In the genomic region with DNA sequence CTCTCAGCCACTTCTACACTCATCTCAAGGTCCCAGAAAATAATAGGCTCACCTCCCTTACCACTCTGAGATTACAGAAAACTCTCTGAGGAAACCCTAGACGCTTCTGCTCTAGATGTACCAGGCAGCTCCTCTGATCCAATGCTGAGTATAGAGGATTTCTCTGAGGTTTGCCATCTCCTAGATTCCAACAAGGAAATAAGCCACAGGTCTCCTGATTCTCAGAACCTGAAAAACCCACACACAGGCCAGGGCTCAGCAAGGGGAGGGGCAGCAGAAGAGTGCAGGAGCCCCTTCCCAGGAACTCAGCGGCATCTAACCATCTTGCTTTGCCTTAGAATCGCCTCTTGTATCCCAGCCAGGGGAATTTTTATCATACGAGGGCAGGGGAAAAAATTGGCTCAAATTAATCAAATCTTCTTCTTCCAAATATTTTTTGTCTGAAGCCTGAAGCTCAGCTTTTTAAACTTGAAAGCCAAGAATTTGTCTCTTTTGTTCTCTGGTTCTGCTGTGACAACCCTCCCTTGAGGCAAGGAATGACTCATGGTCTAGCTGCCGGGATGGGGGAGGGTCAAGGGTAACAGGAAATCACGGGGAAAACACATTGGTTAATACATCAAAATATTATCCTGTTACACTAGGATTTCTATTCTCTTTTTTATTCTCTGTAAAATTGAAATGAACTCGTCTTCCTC, we compare ENCODE assay signal across 8 cellular contexts. TPM values are rescaled to one million over a fixed set of nuclear protein-coding genes. Genes with fewer than 3 reads are reported as not detected.
A peak's percentile ranks its signal among the peaks of the same experiment; 100 is the strongest.
DNase-seq lines count a peak whose midpoint lies in the region; ATAC-seq and TF ChIP-seq lines count a peak whose summit lies in the region.

No MANE protein-coding gene starts in this region.

- TF ChIP-seq CTCF in AG09319 (IDR thresholded peaks at IDR 0.05; ENCODE audit: low read depth, low read length), result no peak
- no peak for TF ChIP-seq CTCF in ascending aorta (IDR thresholded peaks at IDR 0.05)
- TF ChIP-seq CTCF in spleen (IDR thresholded peaks at IDR 0.05 in 8 of 11, conservative IDR thresholded peaks at IDR 0.05 in 3 of 11), result no peak

- WGBS in spleen, 5 donors, result 32 to 42% (median 38%) methylated on average over 7 of the region's 7 CpGs

- intact Hi-C loops in ascending aorta (cut with DNase I), result loop anchor here (2.0 to 10.0 kb wide), 3 partner anchors 24 to 102 kb away; a partner anchor contains a TSS
- intact Hi-C loops in spleen (cut with DNase I; ENCODE audit: low total_unique reads), result no loop called here

- no peaks in the 10 kb centered on the region for H3K9me3 ChIP-seq in ascending aorta
- H3K9me3 ChIP-seq in iPS-20b (ENCODE audit: insufficient read depth, low read depth, low read length), result no peaks in the 10 kb centered on the region
- H3K9me3 ChIP-seq in spleen, result peaks cover 0 to 31% (median 16%) of the 10 kb centered on the region in 8 donors

- no peaks in the 10 kb centered on the region for H3K36me3 ChIP-seq in ascending aorta
- no peaks in the 10 kb centered on the region for H3K36me3 ChIP-seq in iPS-20b (ENCODE audit: insufficient read depth, low read depth, low read length)
- H3K36me3 ChIP-seq in spleen, result no peaks in the 10 kb centered on the region

- H3K4me3 ChIP-seq in ascending aorta (peak overlapping the region; percentile 17 to 48), iPS-20b (ENCODE audit: low read length) (peak overlapping the region; percentile 13; the same call in 1 of the 2 replicates), spleen (no peak overlapping the region)

- peak overlapping the region; percentile 47; the same call in 1 of the 2 replicates for H3K9ac ChIP-seq in iPS-20b (ENCODE audit: low read depth, low read length)

- H3K27ac ChIP-seq in ascending aorta (peak overlapping the region; percentile 74 to 78), iPS-20b (ENCODE audit: low read length) (peak overlapping the region; percentile 64), spleen (peak overlapping the region; percentile 39 to 79 (median 68))

- peaks cover 4 to 23% of the 10 kb centered on the region in 2 donors for H3K4me1 ChIP-seq in ascending aorta
- peaks cover 21% of the 10 kb centered on the region for H3K4me1 ChIP-seq in iPS-20b (ENCODE audit: insufficient read depth, low read length)
- peaks cover 0 to 25% (median 12%) of the 10 kb centered on the region in 6 donors for H3K4me1 ChIP-seq in spleen

- peak; percentile 53 for ATAC-seq in GM19025 (IDR thresholded peaks at IDR 0.05; ENCODE audit: low read depth, unreplicated experiment)

- TF ChIP-seq POLR2A in spleen (IDR thresholded peaks at IDR 0.05), result no peak

- H3K27me3 ChIP-seq in ascending aorta (no peaks in the 10 kb centered on the region), iPS-20b (ENCODE audit: insufficient read depth, low read length) (no peaks in the 10 kb centered on the region), spleen (replicated peaks in 1 of 7) (no peaks in the 10 kb centered on the region)

- DNase-seq in AG09319 (ENCODE audit: extremely low read depth, low read depth), result peak; percentile 76
- DNase-seq in Kasumi-1 (lab: John Stamatoyannopoulos, UW), result peak; percentile 21 to 43
- DNase-seq in ascending aorta (ENCODE audit: low spot score in 2 of 2), result peak; percentile 53 to 82
- no peak for DNase-seq in spleen
- DNase-seq in SKM-1 (lab: John Stamatoyannopoulos, UW; ENCODE audit: unreplicated experiment), result no peak
- no peak for DNase-seq in NCI-H510A (lab: John Stamatoyannopoulos, UW)

RNA-seq across cellular contexts. Expression of a gene that starts 30.8 kb away (rescaled TPM):
- total RNA-seq in ascending aorta (4.9 TPM), spleen (10 to 100 TPM; 12.8 to 21.6 (median 14.4) TPM)
- 10 to 100 TPM; 10.2 to 18.4 (median 12.4) TPM for polyA plus RNA-seq in spleen

Comparison
In these comparisons a context has a peak if more than half of its experiments do, and no peak if none do; other contexts are left out.
1. DNase-seq: peak in AG09319 (single experiment), Kasumi-1 (2 of 2) and ascending aorta (2 of 2); none in spleen (single experiment), SKM-1 (single experiment) and NCI-H510A (single experiment).
2. H3K4me3 ChIP-seq: peak in ascending aorta (2 of 2) and iPS-20b (single experiment); none in spleen (0 of 8).
3. Peak in every context shown above with its lines, with median percentiles within 50 percentile points of each other: H3K27ac ChIP-seq.